In the genomic region with DNA sequence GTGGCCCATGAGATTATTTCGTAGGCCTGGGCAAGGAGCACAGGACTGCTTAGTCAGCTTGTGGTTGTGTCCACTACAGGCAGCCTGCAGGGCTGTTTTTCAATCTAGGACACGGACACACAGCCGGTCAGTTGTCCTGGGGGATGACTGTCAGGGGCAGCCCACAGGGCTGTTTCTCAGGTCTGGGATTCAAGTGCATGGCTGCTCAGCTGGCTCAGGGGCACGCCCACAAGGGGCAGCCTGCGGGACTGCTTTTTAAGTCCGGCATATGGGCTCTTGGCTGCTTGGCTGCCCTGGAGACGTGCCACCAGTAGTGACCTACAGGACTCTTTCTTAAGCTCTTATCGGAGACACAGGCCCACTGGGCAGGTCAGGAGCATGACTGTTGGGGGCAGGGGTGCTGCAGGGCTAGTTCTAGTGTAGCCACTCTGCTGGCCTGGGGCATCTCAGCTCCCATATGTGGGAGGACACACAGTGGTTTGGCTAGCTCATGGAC, we compare ENCODE assay signal across 21 cellular contexts. TPM values are rescaled to one million over a fixed set of nuclear protein-coding genes. Genes with fewer than 3 reads are reported as not detected.
DNase-seq lines count a peak whose midpoint lies in the region; ATAC-seq and TF ChIP-seq lines count a peak whose summit lies in the region.
"Had no signal": no experiment of that assay in that cellular context is flagged by ENCODE, and none has a peak within 500 bp of the region (broad histone marks: within the 10 kb centered on the region; RNA-seq: fewer than 3 reads in every experiment).

No MANE protein-coding gene starts in this region.

- H3K27me3 ChIP-seq in right atrium auricular region, result no peaks in the 10 kb centered on the region
- no peaks in the 10 kb centered on the region for H3K27me3 ChIP-seq in thyroid gland
- H3K27me3 ChIP-seq: gastroesophageal sphincter had no signal

- DNase-seq in Right ventricle myocardium inferior (ENCODE audit: missing footprints) (no peak), right atrium auricular region (ENCODE audit: low spot score) (no peak), SK-MEL-5 (ENCODE audit: low read depth, low spot score) (peak; percentile 30), kidney tubule cell (ENCODE audit: low spot score) (peak; percentile 66), thyroid gland (peak; percentile 72 to 78), NCI-H1105 treated with DMSO at 0.1 percent for 48 hours (lab: John Stamatoyannopoulos, UW) (no peak), HK-2 (ENCODE audit: unreplicated experiment) (no peak)
- no peak for DNase-seq in activated CD8-positive, alpha-beta memory T cell treated with anti-CD3 and anti-CD28 coated beads, Interleukin-2, amount 50 U/mL, for 48 hours
- DNase-seq: 8988T; activated T-cell treated with anti-CD3 and anti-CD28 coated beads, Interleukin-2, amount 50 U/mL, for 72 hours; C1 segment of cervical spinal cord; dermis blood vessel endothelial cell; DMS 273 treated with DMSO at 0.1 percent for 48 hours; left ventricle myocardium inferior; NCI-H1048; NCI-H2081 treated with DMSO at 0.1 percent for 48 hours; NCI-H510A; small intestine; stimulated activated CD4-positive, alpha-beta T cell treated with anti-CD3 and anti-CD28 coated beads, Interleukin-4, amount 100 ng/mL, for 24 hours; substantia nigra had no signal

- 56 to 63% methylated on average over 6 to 7 of the region's 8 CpGs for WGBS in thyroid gland, 2 donors

- in situ Hi-C loops in SK-MEL-5 (cut with HindIII; ENCODE audit: low pct_unique_long_range_greater_than_20kb, low sequenced_read_pairs), result no loop called here

- TF ChIP-seq CTCF in right atrium auricular region (IDR thresholded peaks at IDR 0.05), result no peak
- TF ChIP-seq CTCF in thyroid gland (IDR thresholded peaks at IDR 0.05), result no peak

- TF ChIP-seq POLR2A in thyroid gland (IDR thresholded peaks at IDR 0.05), result no peak

- H3K4me1 ChIP-seq in right atrium auricular region (no peaks in the 10 kb centered on the region), thyroid gland (peaks cover 4 to 15% of the 10 kb centered on the region in 2 donors)
- H3K4me1 ChIP-seq: gastroesophageal sphincter, left ventricle myocardium inferior had no signal

- H3K27ac ChIP-seq in right atrium auricular region, result no peak overlapping the region
- H3K27ac ChIP-seq in thyroid gland, result no peak overlapping the region
- H3K27ac ChIP-seq: gastroesophageal sphincter, left ventricle myocardium inferior had no signal

- H3K4me3 ChIP-seq in right atrium auricular region, result no peak overlapping the region
- no peak overlapping the region for H3K4me3 ChIP-seq in thyroid gland (replicated peaks in 1 of 3)
- H3K4me3 ChIP-seq: gastroesophageal sphincter, left ventricle myocardium inferior had no signal

- H3K9me3 ChIP-seq in right atrium auricular region (peaks cover 0 to 14% of the 10 kb centered on the region in 2 donors), thyroid gland (no peaks in the 10 kb centered on the region)

- H3K36me3 ChIP-seq in right atrium auricular region (no peaks in the 10 kb centered on the region), thyroid gland (no peaks in the 10 kb centered on the region)
- H3K36me3 ChIP-seq: gastroesophageal sphincter, left ventricle myocardium inferior had no signal

- intact Hi-C loops in Right ventricle myocardium inferior (cut with DNase I), result no loop called here
- intact Hi-C loops in thyroid gland (cut with DNase I), result no loop called here

- ATAC-seq in Right ventricle myocardium inferior, result peak; percentile 10
- ATAC-seq: gastroesophageal sphincter had no signal

RNA-seq across cellular contexts. Expression of a gene that starts 26.6 kb away (rescaled TPM):
- total RNA-seq in Right ventricle myocardium inferior (17.3 TPM), right atrium auricular region (10 to 100 TPM; 14.6 to 17.1 TPM), thyroid gland (10 to 100 TPM; 31.4 to 51.7 (median 39.7) TPM)
- total RNA-seq in SK-MEL-5 (2014; rRNA removed; shearing (Covaris generic)), result 32.0 and 35.2 TPM in 2 replicates
- polyA plus RNA-seq in SK-MEL-5 (2015; cell fraction: cytosol; rRNA removed), result 18.5 and 25.1 TPM in 2 replicates
- polyA plus RNA-seq in SK-MEL-5 (2015; cell fraction: nucleus; rRNA removed), result 9.3 and 9.6 TPM in 2 replicates

Comparison
In these comparisons a context has a peak if more than half of its experiments do, and no peak if none do; other contexts are left out.
1. DNase-seq: peak in SK-MEL-5 (single experiment), kidney tubule cell (single experiment) and thyroid gland (2 of 2); none in Right ventricle myocardium inferior (single experiment), right atrium auricular region (single experiment), NCI-H1105 treated with DMSO at 0.1 percent for 48 hours (single experiment), activated CD8-positive, alpha-beta memory T cell treated with anti-CD3 and anti-CD28 coated beads, Interleukin-2, amount 50 U/mL, for 48 hours (single experiment) and HK-2 (single experiment).